Comparison of ENCODE assay signal across 15 cellular contexts in the genomic region with DNA sequence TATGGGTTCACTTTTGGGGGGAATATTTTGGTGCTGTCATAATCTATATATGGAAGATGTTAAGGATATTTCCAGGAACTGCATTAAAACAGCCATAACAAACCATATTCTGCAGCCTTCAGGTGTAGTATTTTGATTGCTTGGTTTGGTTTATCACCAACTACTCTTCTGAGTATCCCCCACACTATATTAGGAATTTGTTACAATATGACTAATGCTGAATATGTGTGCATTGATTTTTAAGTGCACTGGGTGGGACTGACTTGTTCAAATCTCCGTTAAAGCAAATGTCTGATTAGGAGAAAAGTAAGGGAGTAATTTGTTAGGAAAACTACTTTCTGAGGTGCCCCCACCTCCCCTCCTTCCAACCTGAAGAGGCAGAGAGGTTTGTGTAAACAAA.
"Had no signal": no experiment of that assay in that cellular context is flagged by ENCODE, and none has a peak within 500 bp of the region (broad histone marks: within the 10 kb centered on the region; RNA-seq: fewer than 3 reads in every experiment).

No MANE protein-coding gene starts in this region.

- DNase-seq: cortex of kidney, esophagus squamous epithelium, natural killer cell, stomach had no signal

- H3K4me3 Mint-ChIP-seq: effector memory CD8-positive, alpha-beta T cell; memory B cell; natural killer cell; neural crest cell; stimulated activated effector memory CD8-positive, alpha-beta T cell treated with anti-CD3 and anti-CD28 coated beads, Interleukin-12 subunit alpha, Interleukin-12 subunit beta, amount 100 ng/mL, for 72 hours had no signal

- H3K27ac Mint-ChIP-seq: effector memory CD8-positive, alpha-beta T cell; memory B cell; natural killer cell; stimulated activated effector memory CD8-positive, alpha-beta T cell treated with anti-CD3 and anti-CD28 coated beads, Interleukin-12 subunit alpha, Interleukin-12 subunit beta, amount 100 ng/mL, for 72 hours had no signal

- H3K9me3 Mint-ChIP-seq: effector memory CD8-positive, alpha-beta T cell; memory B cell; natural killer cell; neural crest cell; stimulated activated effector memory CD8-positive, alpha-beta T cell treated with anti-CD3 and anti-CD28 coated beads, Interleukin-12 subunit alpha, Interleukin-12 subunit beta, amount 100 ng/mL, for 72 hours had no signal

- H3K27me3 ChIP-seq: esophagus squamous epithelium, neutrophil, right atrium auricular region, stomach, transverse colon had no signal

- H3K27me3 Mint-ChIP-seq: memory B cell had no signal

- H3K27ac ChIP-seq: neutrophil, prostate gland, right atrium auricular region, thoracic aorta had no signal

- H3K4me1 Mint-ChIP-seq: memory B cell; natural killer cell; stimulated activated effector memory CD8-positive, alpha-beta T cell treated with anti-CD3 and anti-CD28 coated beads, Interleukin-12 subunit alpha, Interleukin-12 subunit beta, amount 100 ng/mL, for 72 hours had no signal

- H3K9me3 ChIP-seq: esophagus squamous epithelium, neutrophil, prostate gland, right atrium auricular region, stomach, thoracic aorta, transverse colon had no signal

- H3K36me3 ChIP-seq: esophagus squamous epithelium, neutrophil, prostate gland, right atrium auricular region, stomach, thoracic aorta, transverse colon had no signal

- ATAC-seq: sciatic nerve had no signal

- H3K36me3 Mint-ChIP-seq: memory B cell; natural killer cell; stimulated activated effector memory CD8-positive, alpha-beta T cell treated with anti-CD3 and anti-CD28 coated beads, Interleukin-12 subunit alpha, Interleukin-12 subunit beta, amount 100 ng/mL, for 72 hours had no signal

- H3K4me3 ChIP-seq: esophagus squamous epithelium, lung, prostate gland, right atrium auricular region, stomach, thoracic aorta, transverse colon had no signal
